ENCODE assay signal across 12 cellular contexts in genomic region chr14:90483551-90483950, GRCh38.
DNase-seq lines count a peak whose midpoint lies in the region; ATAC-seq and TF ChIP-seq lines count a peak whose summit lies in the region.
"Had no signal": no experiment of that assay in that cellular context is flagged by ENCODE, and none has a peak within 500 bp of the region (broad histone marks: within the 10 kb centered on the region; RNA-seq: fewer than 3 reads in every experiment).

No MANE protein-coding gene starts in this region.

- 55 to 61% methylated on average over 10 of the region's 10 CpGs for WGBS in tibial nerve, 2 donors

- no peaks in the 10 kb centered on the region for H3K4me1 ChIP-seq in tibial nerve

- peak overlapping the region; percentile 83 for H3K27ac Mint-ChIP-seq in Calu3 (ENCODE audit: unreplicated experiment)

- H3K4me3 Mint-ChIP-seq in Calu3 (ENCODE audit: low read depth, unreplicated experiment), result peak overlapping the region; percentile 48

- peaks cover 27% of the 10 kb centered on the region for H3K4me1 Mint-ChIP-seq in Calu3 (ENCODE audit: low read depth, unreplicated experiment)

- no peaks in the 10 kb centered on the region for H3K36me3 Mint-ChIP-seq in Calu3 (ENCODE audit: insufficient read depth, unreplicated experiment)

- H3K9me3 Mint-ChIP-seq in Calu3 (ENCODE audit: low read depth, unreplicated experiment), result no peaks in the 10 kb centered on the region

- H3K9me3 ChIP-seq in tibial nerve, result peaks cover 0 to 3% (median 0%) of the 10 kb centered on the region in 4 donors

- CTCF ChIA-PET in Calu3 (lab: Charles Lee), result no interaction called here

- no peak overlapping the region for H3K4me3 ChIP-seq in tibial nerve
- H3K4me3 ChIP-seq: SK-N-MC had no signal

- BruUV-seq in Calu3 (replicated peaks; lab: Mats Ljungman, UMichigan), result no TSS peak

- no peaks in the 10 kb centered on the region for H3K27me3 ChIP-seq in tibial nerve

- TF ChIP-seq POLR2A in tibial nerve (IDR thresholded peaks at IDR 0.05), result no peak

- intact Hi-C loops in Calu3 (cut with micrococcal nuclease; ENCODE audit: unreplicated experiment), result no loop called here

- peaks cover 2% of the 10 kb centered on the region for H3K27me3 Mint-ChIP-seq in Calu3 (ENCODE audit: unreplicated experiment)

- no peak for TF ChIP-seq EP300 in tibial nerve (IDR thresholded peaks at IDR 0.05)

- no peak for ATAC-seq in activated CD4-positive, CD25-positive, alpha-beta regulatory T cell treated with anti-CD3 and anti-CD28 coated beads, Interleukin-2, amount 50 U/mL, for 24 hours
- ATAC-seq: sciatic nerve had no signal

- TF ChIP-seq CTCF in Calu3 (IDR thresholded peaks at IDR 0.05; ENCODE audit: unreplicated experiment) (no peak), tibial nerve (IDR thresholded peaks at IDR 0.05) (no peak)

- peak; percentile 69 for DNase-seq in Calu3
- DNase-seq in NCI-H1092 treated with DMSO at 0.1 percent for 48 hours (lab: John Stamatoyannopoulos, UW), result peak; percentile 71
- peak; percentile 28 for DNase-seq in activated T-cell treated with anti-CD3 and anti-CD28 coated beads, Interleukin-2, amount 50 U/mL, for 1 hour
- peak; percentile 35 for DNase-seq in lung microvascular endothelial cell (ENCODE audit: low read depth in 2 of 2)
- DNase-seq in SHP77 treated with DMSO at 0.1 percent for 48 hours (lab: John Stamatoyannopoulos, UW), result no peak
- no peak for DNase-seq in medulla oblongata (ENCODE audit: extremely low spot score)
- no peak for DNase-seq in tibial nerve (ENCODE audit: low spot score in 2 of 2)
- DNase-seq: anterior cingulate cortex, EL had no signal

- H3K36me3 ChIP-seq in tibial nerve, result no peaks in the 10 kb centered on the region

- no peak overlapping the region for H3K27ac ChIP-seq in tibial nerve
- H3K27ac ChIP-seq: SK-N-MC had no signal

Comparison
In these comparisons a context has a peak if more than half of its experiments do, and no peak if none do; other contexts are left out.
1. DNase-seq: peak in Calu3 (single experiment), NCI-H1092 treated with DMSO at 0.1 percent for 48 hours (single experiment), activated T-cell treated with anti-CD3 and anti-CD28 coated beads, Interleukin-2, amount 50 U/mL, for 1 hour (single experiment) and lung microvascular endothelial cell (2 of 2); none in SHP77 treated with DMSO at 0.1 percent for 48 hours (single experiment), medulla oblongata (single experiment) and tibial nerve (0 of 2).